Comparison of ENCODE assay signal across 9 cellular contexts in genomic region chr9:68949271-68950000, GRCh38.
A peak's percentile ranks its signal among the peaks of the same experiment; 100 is the strongest.
DNase-seq lines count a peak whose midpoint lies in the region; ATAC-seq and TF ChIP-seq lines count a peak whose summit lies in the region.
"Had no signal": no experiment of that assay in that cellular context is flagged by ENCODE, and none has a peak within 500 bp of the region (broad histone marks: within the 10 kb centered on the region; RNA-seq: fewer than 3 reads in every experiment).

No MANE protein-coding gene starts in this region.

- no peaks in the 10 kb centered on the region for H3K4me1 ChIP-seq in right cardiac atrium (ENCODE audit: control insufficient read depth, insufficient read depth, low read length)

- no peaks in the 10 kb centered on the region for H3K27me3 ChIP-seq in SU-DHL-6 (ENCODE audit: low read length)
- no peaks in the 10 kb centered on the region for H3K27me3 ChIP-seq in right cardiac atrium (ENCODE audit: control insufficient read depth, insufficient read depth)

- H3K79me2 ChIP-seq in SU-DHL-6 (ENCODE audit: insufficient read depth, low read length) = no peaks in the 10 kb centered on the region

- H3K9ac ChIP-seq in SU-DHL-6 (ENCODE audit: low read length) = no peak overlapping the region

- H3K27ac ChIP-seq in SU-DHL-6 (ENCODE audit: low read depth, low read length) = no peak overlapping the region
- no peak overlapping the region for H3K27ac ChIP-seq in right cardiac atrium (ENCODE audit: low read length)

- in situ Hi-C loops in G401 (cut with HindIII; ENCODE audit: low sequenced_read_pairs) = no loop called here

- no peak overlapping the region for H3K4me2 ChIP-seq in SU-DHL-6 (ENCODE audit: low read depth, low read length, poor library complexity, severe bottlenecking)

- H3K36me3 ChIP-seq in SU-DHL-6 (ENCODE audit: low read length) = no peaks in the 10 kb centered on the region

- 66% methylated on average over 13 of the region's 13 CpGs for WGBS in right cardiac atrium

- no peaks in the 10 kb centered on the region for H3F3A ChIP-seq in SU-DHL-6 (ENCODE audit: insufficient read depth)

- H3K9me2 ChIP-seq in SU-DHL-6 (replicated peaks; ENCODE audit: insufficient read depth, low read length) = no peaks in the 10 kb centered on the region

- H3K9me3 ChIP-seq in SU-DHL-6 (ENCODE audit: insufficient read depth, low read length) (no peaks in the 10 kb centered on the region), right cardiac atrium (ENCODE audit: control insufficient read depth, low read length) (no peaks in the 10 kb centered on the region)

- no peaks in the 10 kb centered on the region for H4K20me1 ChIP-seq in SU-DHL-6 (ENCODE audit: low read depth, low read length)

- intact Hi-C loops in right cardiac atrium (cut with DNase I) = no loop called here

- peak; percentile 15 for DNase-seq in A172 (ENCODE audit: low spot score)
- peak; percentile 24 to 70 (median 52) for DNase-seq in right cardiac atrium
- DNase-seq in G401 (ENCODE audit: low spot score) = no peak
- DNase-seq in activated gamma-delta T cell (lab: John Stamatoyannopoulos, UW) = no peak
- no peak for DNase-seq in activated effector memory CD4-positive, alpha-beta T cell treated with anti-CD3 and anti-CD28 coated beads, Interleukin-2, amount 50 U/mL, for 16 hours
- DNase-seq in NCI-H510A (lab: John Stamatoyannopoulos, UW) = no peak
- DNase-seq: GDM1 had no signal

- no peak overlapping the region for H2AFZ ChIP-seq in SU-DHL-6 (ENCODE audit: low read depth, low read length, severe bottlenecking)

- H3K4me3 ChIP-seq in SU-DHL-6 (ENCODE audit: insufficient read depth, low read length, poor library complexity, severe bottlenecking) = no peak overlapping the region
- no peak overlapping the region for H3K4me3 ChIP-seq in right cardiac atrium (ENCODE audit: low read length)

- peak; percentile 24 for TF ChIP-seq CTCF in SU-DHL-6 (IDR thresholded peaks at IDR 0.05; ENCODE audit: insufficient read depth, low read length, poor library complexity, severe bottlenecking)

- peak; percentile 43 for ATAC-seq in GM19023 (IDR thresholded peaks at IDR 0.05; ENCODE audit: unreplicated experiment)
- ATAC-seq in right cardiac atrium = peak in 1 of 2 donors; percentile 42

Comparison
In these comparisons a context has a peak if more than half of its experiments do, and no peak if none do; other contexts are left out.
1. DNase-seq: peak in A172 (single experiment) and right cardiac atrium (3 of 3); none in G401 (single experiment), activated gamma-delta T cell (single experiment), activated effector memory CD4-positive, alpha-beta T cell treated with anti-CD3 and anti-CD28 coated beads, Interleukin-2, amount 50 U/mL, for 16 hours (single experiment) and NCI-H510A (single experiment).